ENCODE assay signal across 14 cellular contexts in the genomic region with DNA sequence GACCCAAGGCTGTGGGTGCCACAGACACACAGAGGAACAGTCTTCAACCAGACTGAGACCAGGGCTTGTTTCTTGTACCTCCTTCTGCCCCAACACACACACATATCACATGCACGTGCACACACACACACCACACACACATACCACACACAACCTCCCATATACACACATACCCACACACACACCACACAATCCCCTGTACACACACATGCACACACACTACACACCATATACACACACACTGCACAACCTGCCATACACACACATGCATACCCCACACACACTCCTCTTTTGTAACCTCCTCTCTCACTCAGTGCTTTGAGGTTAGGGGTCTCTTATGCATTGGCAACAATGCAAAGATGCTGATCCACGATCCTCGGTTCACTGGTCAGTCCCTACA.
DNase-seq lines count a peak whose midpoint lies in the region; ATAC-seq and TF ChIP-seq lines count a peak whose summit lies in the region.
"Had no signal": no experiment of that assay in that cellular context is flagged by ENCODE, and none has a peak within 500 bp of the region (broad histone marks: within the 10 kb centered on the region; RNA-seq: fewer than 3 reads in every experiment).

No MANE protein-coding gene starts in this region.

- no peaks in the 10 kb centered on the region for H3K27me3 ChIP-seq in IMR-90 (ENCODE audit: control insufficient read depth, insufficient read depth, low read length)
- H3K27me3 ChIP-seq in upper lobe of right lung, result no peaks in the 10 kb centered on the region
- H3K27me3 ChIP-seq in stomach, result peaks cover 0 to 16% (median 0%) of the 10 kb centered on the region in 3 donors

- H3K4me2 ChIP-seq in IMR-90 (ENCODE audit: low read depth, low read length), result no peak overlapping the region
- H3K4me2 ChIP-seq: GM23338 had no signal

- H4K91ac ChIP-seq in IMR-90 (ENCODE audit: insufficient read depth, low read depth, low read length), result no peak overlapping the region

- peak overlapping the region; percentile 10 for H3K27ac Mint-ChIP-seq in neural crest cell (ENCODE audit: unreplicated experiment)
- H3K27ac Mint-ChIP-seq: CD4-positive, alpha-beta memory T cell; GM23338 had no signal

- POLR2A ChIA-PET in HEK293 (lab: Yijun Ruan, JAX), result no interaction called here
- POLR2A ChIA-PET in IMR-90 (lab: Charles Lee; ENCODE audit: unreplicated experiment), result no interaction called here

- H4K20me1 ChIP-seq in IMR-90 (ENCODE audit: insufficient read depth, low read length), result no peaks in the 10 kb centered on the region

- no peak overlapping the region for H3K56ac ChIP-seq in IMR-90 (ENCODE audit: extremely low read depth, insufficient read depth, low read length)

- ATAC-seq in IMR-90 (ENCODE audit: low read depth) (no peak), upper lobe of right lung (peak; percentile 37)
- ATAC-seq: GM23338 had no signal

- no TSS peak for BruUV-seq in IMR-90 (replicated peaks; lab: Mats Ljungman, UMichigan)

- no peak overlapping the region for H2BK20ac ChIP-seq in IMR-90 (ENCODE audit: low read depth, low read length)

- H3K27me3 Mint-ChIP-seq in neural crest cell (ENCODE audit: low read depth), result peaks cover 8% of the 10 kb centered on the region

- no peaks in the 10 kb centered on the region for H3K9me3 Mint-ChIP-seq in neural crest cell

- H2AFZ ChIP-seq in IMR-90 (replicated peaks; ENCODE audit: low read length, poor library complexity), result no peak overlapping the region
- H2AFZ ChIP-seq: GM23338 had no signal

- H3K23ac ChIP-seq in IMR-90 (ENCODE audit: low read depth, low read length), result no peak overlapping the region

- H3K9ac ChIP-seq in IMR-90 (ENCODE audit: low read depth, low read length), result no peak overlapping the region

- no peak overlapping the region for H2AK5ac ChIP-seq in IMR-90 (ENCODE audit: low read depth, low read length)

- CTCF ChIA-PET in HEK293 (lab: Yijun Ruan, JAX), result no interaction called here
- CTCF ChIA-PET in IMR-90 (lab: Yijun Ruan, JAX), result no interaction called here

- H2BK5ac ChIP-seq in IMR-90 (ENCODE audit: low read depth, low read length, poor library complexity, severe bottlenecking), result peak overlapping the region; percentile 34

- intact Hi-C loops in IMR-90 (cut with micrococcal nuclease), result no loop called here
- intact Hi-C loops in upper lobe of right lung (cut with DNase I), result no loop called here
- intact Hi-C loops in stomach (cut with DNase I; ENCODE audit: low total_unique reads), result no loop called here

- H3K9me1 ChIP-seq in IMR-90 (ENCODE audit: insufficient read depth, low read length), result no peaks in the 10 kb centered on the region

- no peak overlapping the region for H4K5ac ChIP-seq in IMR-90 (ENCODE audit: low read depth, low read length)

- H2BK120ac ChIP-seq in IMR-90 (ENCODE audit: low read depth, low read length), result no peak overlapping the region

- no peak overlapping the region for H2BK15ac ChIP-seq in IMR-90 (ENCODE audit: low read depth, low read length)

- dilution Hi-C loops in IMR-90 (cut with HindIII; ENCODE audit: low sequenced_read_pairs, unreplicated experiment), result no loop called here

- H2AK9ac ChIP-seq in IMR-90 (replicated peaks; ENCODE audit: low read depth, low read length, poor library complexity), result no peak overlapping the region

- no peaks in the 10 kb centered on the region for H3K79me1 ChIP-seq in IMR-90 (ENCODE audit: low read depth in 1 of 2, low read length in 2 of 2)

- no peak overlapping the region for H3K4me3 ChIP-seq in HEK293 (ENCODE audit: low read depth, low read length)
- H3K4me3 ChIP-seq in IMR-90 (ENCODE audit: insufficient read depth, low read depth, low read length), result no peak overlapping the region
- no peak overlapping the region for H3K4me3 ChIP-seq in upper lobe of right lung
- no peak overlapping the region for H3K4me3 ChIP-seq in stomach
- H3K4me3 ChIP-seq: GM23338, HAP-1 had no signal

- no peak overlapping the region for H3K4me3 Mint-ChIP-seq in neural crest cell
- H3K4me3 Mint-ChIP-seq: CD4-positive, alpha-beta memory T cell; GM23338 had no signal

- H3K36me3 ChIP-seq in HEK293 (ENCODE audit: control insufficient read depth in 2 of 2, insufficient read depth in 1 of 2, low read length in 2 of 2), result no peaks in the 10 kb centered on the region
- H3K36me3 ChIP-seq in IMR-90 (ENCODE audit: control insufficient read depth, insufficient read depth, low read length), result no peaks in the 10 kb centered on the region
- H3K36me3 ChIP-seq in upper lobe of right lung, result no peaks in the 10 kb centered on the region
- no peaks in the 10 kb centered on the region for H3K36me3 ChIP-seq in stomach
- H3K36me3 ChIP-seq: HAP-1 had no signal

- no peak for TF ChIP-seq POLR2A in IMR-90 (IDR thresholded peaks at IDR 0.05; ENCODE audit: low read depth, low read length)
- no peak for TF ChIP-seq POLR2A in stomach (IDR thresholded peaks at IDR 0.05)

- H3K14ac ChIP-seq in IMR-90 (replicated peaks; ENCODE audit: low read depth, low read length), result no peak overlapping the region

- H4K8ac ChIP-seq in IMR-90 (ENCODE audit: low read depth in 2 of 2, low read length in 2 of 2), result no peak overlapping the region

- no peak overlapping the region for H3K4ac ChIP-seq in IMR-90 (ENCODE audit: low read depth, low read length)

- WGBS in IMR-90 (ENCODE audit: extremely low coverage in 2 of 2, insufficient read length in 1 of 2), 2 experiments, result no CpG with 5 or more reads among the region's 3 CpGs
- 63 to 85% (median 80%) methylated on average over 3 of the region's 3 CpGs for WGBS in stomach, 5 donors

- no peaks in the 10 kb centered on the region for H3K36me3 Mint-ChIP-seq in neural crest cell (ENCODE audit: low read depth)
- H3K36me3 Mint-ChIP-seq: CD4-positive, alpha-beta memory T cell had no signal

- TF ChIP-seq CTCF in HEK293 (tag by site-specific recombination; IDR thresholded peaks at IDR 0.05) (no peak), IMR-90 (conservative IDR thresholded peaks at IDR 0.05; ENCODE audit: low read depth, low read length) (no peak), neural crest cell (conservative IDR thresholded peaks at IDR 0.05) (no peak), upper lobe of right lung (IDR thresholded peaks at IDR 0.05) (no peak), stomach (IDR thresholded peaks at IDR 0.05) (no peak)

- H3K4me1 Mint-ChIP-seq in neural crest cell, result no peaks in the 10 kb centered on the region
- H3K4me1 Mint-ChIP-seq: CD4-positive, alpha-beta memory T cell; GM23338 had no signal

- TF ChIP-seq RAD21 in IMR-90 (IDR thresholded peaks at IDR 0.05; ENCODE audit: low read length), result no peak

- H3K9me3 ChIP-seq in HEK293 (ENCODE audit: control insufficient read depth, insufficient read depth, low read depth, low read length) (no peaks in the 10 kb centered on the region), IMR-90 (ENCODE audit: control insufficient read depth, insufficient read depth, low read length) (peaks cover 36% of the 10 kb centered on the region), upper lobe of right lung (no peaks in the 10 kb centered on the region), stomach (peaks cover 0 to 7% (median 2%) of the 10 kb centered on the region in 4 donors)
- H3K9me3 ChIP-seq: HAP-1 had no signal

- H3K27ac ChIP-seq in HEK293 (ENCODE audit: extremely low read depth, low read depth, low read length) (no peak overlapping the region), IMR-90 (ENCODE audit: insufficient read depth, low read length) (no peak overlapping the region), upper lobe of right lung (no peak overlapping the region), stomach (no peak overlapping the region)

- in situ Hi-C loops in IMR-90 (cut with MboI; ENCODE audit: low sequenced_read_pairs), result no loop called here

- TF ChIP-seq EP300 in stomach (IDR thresholded peaks at IDR 0.05), result no peak

- no peaks in the 10 kb centered on the region for H3K4me1 ChIP-seq in HEK293 (ENCODE audit: control insufficient read depth, insufficient read depth, low read length)
- H3K4me1 ChIP-seq in IMR-90 (ENCODE audit: control insufficient read depth, insufficient read depth, low read length), result no peaks in the 10 kb centered on the region
- no peaks in the 10 kb centered on the region for H3K4me1 ChIP-seq in upper lobe of right lung
- no peaks in the 10 kb centered on the region for H3K4me1 ChIP-seq in stomach
- H3K4me1 ChIP-seq: HAP-1 had no signal

- no peak for DNase-seq in IMR-90
- no peak for DNase-seq in neural crest cell (ENCODE audit: low read depth, low spot score)
- DNase-seq in upper lobe of right lung, result no peak
- no peak for DNase-seq in stimulated activated CD8-positive, alpha-beta memory T cell treated with anti-CD3 and anti-CD28 coated beads, Interleukin-4, amount 100 ng/mL, for 48 hours
- DNase-seq in stomach, result no peak
- DNase-seq: Calu3; CD4-positive, alpha-beta memory T cell; COR-L47; DMS53; DMS79 treated with DMSO at 0.1 percent for 48 hours; GF-D8 had no signal

- no peak overlapping the region for H3K18ac ChIP-seq in IMR-90 (ENCODE audit: low read depth, low read length)

TF ChIP-seq in HEK293, 187 proteins besides CTCF, POLR2A, EP300 and RAD21:
- TF ChIP-seq ZNF501 (tag by site-specific recombination; IDR thresholded peaks at IDR 0.05), result no peak
- TF ChIP-seq, protein P1, sequence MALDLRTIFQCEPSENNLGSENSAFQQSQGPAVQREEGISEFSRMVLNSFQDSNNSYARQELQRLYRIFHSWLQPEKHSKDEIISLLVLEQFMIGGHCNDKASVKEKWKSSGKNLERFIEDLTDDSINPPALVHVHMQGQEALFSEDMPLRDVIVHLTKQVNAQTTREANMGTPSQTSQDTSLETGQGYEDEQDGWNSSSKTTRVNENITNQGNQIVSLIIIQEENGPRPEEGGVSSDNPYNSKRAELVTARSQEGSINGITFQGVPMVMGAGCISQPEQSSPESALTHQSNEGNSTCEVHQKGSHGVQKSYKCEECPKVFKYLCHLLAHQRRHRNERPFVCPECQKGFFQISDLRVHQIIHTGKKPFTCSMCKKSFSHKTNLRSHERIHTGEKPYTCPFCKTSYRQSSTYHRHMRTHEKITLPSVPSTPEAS (tag by site-specific recombination; IDR thresholded peaks at IDR 0.05), result peak; percentile 77

TF ChIP-seq in IMR-90, 13 proteins besides CTCF, POLR2A, EP300 and RAD21 (continues in another document):
- TF ChIP-seq RFX5 (IDR thresholded peaks at IDR 0.05; ENCODE audit: low read depth, low read length), result no peak
- no peak for TF ChIP-seq FOS (IDR thresholded peaks at IDR 0.05; ENCODE audit: low read depth, low read length)
- TF ChIP-seq BHLHE40 (IDR thresholded peaks at IDR 0.05; ENCODE audit: low read depth, low read length), result no peak
- no peak for TF ChIP-seq MAFK (IDR thresholded peaks at IDR 0.05; ENCODE audit: low read depth, low read length)
- TF ChIP-seq, protein P2, sequence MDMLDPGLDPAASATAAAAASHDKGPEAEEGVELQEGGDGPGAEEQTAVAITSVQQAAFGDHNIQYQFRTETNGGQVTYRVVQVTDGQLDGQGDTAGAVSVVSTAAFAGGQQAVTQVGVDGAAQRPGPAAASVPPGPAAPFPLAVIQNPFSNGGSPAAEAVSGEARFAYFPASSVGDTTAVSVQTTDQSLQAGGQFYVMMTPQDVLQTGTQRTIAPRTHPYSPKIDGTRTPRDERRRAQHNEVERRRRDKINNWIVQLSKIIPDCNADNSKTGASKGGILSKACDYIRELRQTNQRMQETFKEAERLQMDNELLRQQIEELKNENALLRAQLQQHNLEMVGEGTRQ (IDR thresholded peaks at IDR 0.05; ENCODE audit: low read depth, low read length), result no peak
- TF ChIP-seq NFE2L2 (IDR thresholded peaks at IDR 0.05; ENCODE audit: low read depth, low read length), result no peak
- TF ChIP-seq MXI1 (IDR thresholded peaks at IDR 0.05; ENCODE audit: borderline replicate concordance, low read depth, low read length), result no peak
